Comparison of ENCODE assay signal across 18 cellular contexts in genomic region chr4:60923075-60923474, GRCh38.
DNase-seq lines count a peak whose midpoint lies in the region; ATAC-seq and TF ChIP-seq lines count a peak whose summit lies in the region.
"Had no signal": no experiment of that assay in that cellular context is flagged by ENCODE, and none has a peak within 500 bp of the region (broad histone marks: within the 10 kb centered on the region; RNA-seq: fewer than 3 reads in every experiment).

No MANE protein-coding gene starts in this region.

- no peak overlapping the region for H2AFZ ChIP-seq in GM23338

- H3K27me3 ChIP-seq in GM23338 (ENCODE audit: insufficient read depth): no peaks in the 10 kb centered on the region
- H3K27me3 ChIP-seq: BLaER1 treated with 17β-estradiol and CSF1 and Interleukin-3, amounts not matched to agents 10 nM and 100 nM; Peyer's patch had no signal

- TF ChIP-seq CTCF in GM23338 (conservative IDR thresholded peaks at IDR 0.05; ENCODE audit: low read depth in 2 of 2) (no peak), WTC11 (IDR thresholded peaks at IDR 0.05) (no peak), type B pancreatic cell (conservative IDR thresholded peaks at IDR 0.05) (no peak)

- POLR2A ChIA-PET in WTC11 (lab: Charles Lee): no interaction called here

- no peaks in the 10 kb centered on the region for H3K9me2 ChIP-seq in GM23338 (ENCODE audit: insufficient read depth)

- H3K4me3 Mint-ChIP-seq in GM23338: no peak overlapping the region
- no peak overlapping the region for H3K4me3 Mint-ChIP-seq in WTC11
- no peak overlapping the region for H3K4me3 Mint-ChIP-seq in type B pancreatic cell
- H3K4me3 Mint-ChIP-seq: CD8-positive, alpha-beta T cell had no signal

- H3K36me3 Mint-ChIP-seq in GM23338 (ENCODE audit: low read depth) (no peaks in the 10 kb centered on the region), WTC11 (no peaks in the 10 kb centered on the region), type B pancreatic cell (no peaks in the 10 kb centered on the region)
- H3K36me3 Mint-ChIP-seq: CD8-positive, alpha-beta T cell had no signal

- H3F3A ChIP-seq in GM23338 (replicated peaks; ENCODE audit: low read depth): no peaks in the 10 kb centered on the region

- H3K4me2 ChIP-seq in GM23338: peak overlapping the region; percentile 45
- H3K4me2 ChIP-seq: BLaER1 treated with 17β-estradiol and CSF1 and Interleukin-3, amounts not matched to agents 10 nM and 100 nM had no signal

- no peak overlapping the region for H3K4me3 ChIP-seq in GM23338
- H3K4me3 ChIP-seq: BLaER1 treated with 17β-estradiol and CSF1 and Interleukin-3, amounts not matched to agents 10 nM and 100 nM; HAP-1; Peyer's patch had no signal

- H4K20me1 ChIP-seq in GM23338 (replicated peaks; ENCODE audit: insufficient read depth): no peaks in the 10 kb centered on the region
- H4K20me1 ChIP-seq: BLaER1 treated with 17β-estradiol and CSF1 and Interleukin-3, amounts not matched to agents 10 nM and 100 nM had no signal

- peaks cover 16% of the 10 kb centered on the region for H3K4me1 ChIP-seq in GM23338 (ENCODE audit: insufficient read depth)
- H3K4me1 ChIP-seq: BLaER1 treated with 17β-estradiol and CSF1 and Interleukin-3, amounts not matched to agents 10 nM and 100 nM; Peyer's patch had no signal

- no peaks in the 10 kb centered on the region for H3K36me3 ChIP-seq in GM23338 (ENCODE audit: insufficient read depth)
- H3K36me3 ChIP-seq: BLaER1 treated with 17β-estradiol and CSF1 and Interleukin-3, amounts not matched to agents 10 nM and 100 nM; HAP-1; Peyer's patch had no signal

- ATAC-seq in GM23338 (no peak), WTC11 (peak; percentile 62), GM18861 (IDR thresholded peaks at IDR 0.05; ENCODE audit: unreplicated experiment) (no peak), HG02970 (IDR thresholded peaks at IDR 0.05; ENCODE audit: low FRiP score, unreplicated experiment) (no peak)
- ATAC-seq: CD8-positive, alpha-beta T cell had no signal

- H3K4me1 Mint-ChIP-seq in GM23338: peaks cover 19% of the 10 kb centered on the region; the same call in 2 of the 3 replicates
- H3K4me1 Mint-ChIP-seq in WTC11: peaks cover 19% of the 10 kb centered on the region
- no peaks in the 10 kb centered on the region for H3K4me1 Mint-ChIP-seq in type B pancreatic cell (ENCODE audit: unreplicated experiment)

- no peaks in the 10 kb centered on the region for H3K9me3 Mint-ChIP-seq in GM23338
- H3K9me3 Mint-ChIP-seq in WTC11: no peaks in the 10 kb centered on the region
- no peaks in the 10 kb centered on the region for H3K9me3 Mint-ChIP-seq in type B pancreatic cell

- H3K27ac Mint-ChIP-seq in GM23338: no peak overlapping the region
- no peak overlapping the region for H3K27ac Mint-ChIP-seq in WTC11
- no peak overlapping the region for H3K27ac Mint-ChIP-seq in type B pancreatic cell
- H3K27ac Mint-ChIP-seq: CD8-positive, alpha-beta T cell had no signal

- CTCF ChIA-PET in WTC11 (lab: Charles Lee): no interaction called here

- DNase-seq in GM23338 (ENCODE audit: low spot score): peak; percentile 12
- DNase-seq in NCI-H1417 treated with DMSO at 0.1 percent for 48 hours (lab: John Stamatoyannopoulos, UW): peak; percentile 9
- peak; percentile 89 for DNase-seq in NCI-H69 (lab: John Stamatoyannopoulos, UW)
- no peak for DNase-seq in WTC11 (ENCODE audit: low spot score)
- no peak for DNase-seq in type B pancreatic cell (ENCODE audit: extremely low spot score, unreplicated experiment)
- DNase-seq: CD8-positive, alpha-beta T cell; GDM1; MM.1S; NCI-H1105; NCI-H187 treated with DMSO at 0.1 percent for 48 hours; NCI-H524; Peyer's patch; SW 1271; T-helper 2 cell had no signal

- H3K27me3 Mint-ChIP-seq in GM23338 (ENCODE audit: insufficient read depth, low read depth, poor library complexity) (no peaks in the 10 kb centered on the region), WTC11 (ENCODE audit: low read depth) (peaks cover 10% of the 10 kb centered on the region), type B pancreatic cell (no peaks in the 10 kb centered on the region)

- H3K79me2 ChIP-seq in GM23338 (replicated peaks; ENCODE audit: insufficient read depth): no peaks in the 10 kb centered on the region

- no peak overlapping the region for H3K27ac ChIP-seq in GM23338 (ENCODE audit: low read depth)
- H3K27ac ChIP-seq: BLaER1 treated with 17β-estradiol and CSF1 and Interleukin-3, amounts not matched to agents 10 nM and 100 nM; Peyer's patch had no signal

TF ChIP-seq in GM23338, 12 proteins besides CTCF, POLR2A, EP300 and RAD21:
- TF ChIP-seq POLR2AphosphoS5 (IDR thresholded peaks at IDR 0.05; ENCODE audit: low read depth) (no peak), EZH2phosphoT487 (IDR thresholded peaks at IDR 0.05; ENCODE audit: unreplicated experiment) (no peak), ZNF114 (CRISPR knock-in tag; IDR thresholded peaks at IDR 0.05) (no peak), STAT1 (IDR thresholded peaks at IDR 0.05; ENCODE audit: unreplicated experiment) (no peak), CREB1 (CRISPR knock-in tag; IDR thresholded peaks at IDR 0.05; ENCODE audit: low read depth) (no peak)

TF ChIP-seq in WTC11, 78 proteins besides CTCF, POLR2A, EP300 and RAD21 (continues in another document):
- TF ChIP-seq ZNF219 (CRISPR knock-in tag; IDR thresholded peaks at IDR 0.05; ENCODE audit: borderline replicate concordance): no peak
- no peak for TF ChIP-seq E2F5 (CRISPR knock-in tag; IDR thresholded peaks at IDR 0.05)
- no peak for TF ChIP-seq ZNF317 (CRISPR knock-in tag; IDR thresholded peaks at IDR 0.05; ENCODE audit: borderline replicate concordance, low read depth)
- TF ChIP-seq E2F4 (CRISPR knock-in tag; IDR thresholded peaks at IDR 0.05; ENCODE audit: borderline replicate concordance, low read depth): no peak
- TF ChIP-seq GTF2I (CRISPR knock-in tag; conservative IDR thresholded peaks at IDR 0.05): no peak
- TF ChIP-seq AFF4 (CRISPR knock-in tag; IDR thresholded peaks at IDR 0.05; ENCODE audit: borderline replicate concordance): no peak
- no peak for TF ChIP-seq NFYB (CRISPR knock-in tag; conservative IDR thresholded peaks at IDR 0.05; ENCODE audit: low read depth)
- TF ChIP-seq ZNF671 (CRISPR knock-in tag; IDR thresholded peaks at IDR 0.05): no peak
- TF ChIP-seq MXD4 (CRISPR knock-in tag; IDR thresholded peaks at IDR 0.05; ENCODE audit: borderline replicate concordance): no peak

Comparison
In these comparisons a context has a peak if more than half of its experiments do, and no peak if none do; other contexts are left out.
1. DNase-seq: peak in GM23338 (single experiment), NCI-H1417 treated with DMSO at 0.1 percent for 48 hours (single experiment) and NCI-H69 (single experiment); none in WTC11 (single experiment) and type B pancreatic cell (single experiment).